In the genomic region with DNA sequence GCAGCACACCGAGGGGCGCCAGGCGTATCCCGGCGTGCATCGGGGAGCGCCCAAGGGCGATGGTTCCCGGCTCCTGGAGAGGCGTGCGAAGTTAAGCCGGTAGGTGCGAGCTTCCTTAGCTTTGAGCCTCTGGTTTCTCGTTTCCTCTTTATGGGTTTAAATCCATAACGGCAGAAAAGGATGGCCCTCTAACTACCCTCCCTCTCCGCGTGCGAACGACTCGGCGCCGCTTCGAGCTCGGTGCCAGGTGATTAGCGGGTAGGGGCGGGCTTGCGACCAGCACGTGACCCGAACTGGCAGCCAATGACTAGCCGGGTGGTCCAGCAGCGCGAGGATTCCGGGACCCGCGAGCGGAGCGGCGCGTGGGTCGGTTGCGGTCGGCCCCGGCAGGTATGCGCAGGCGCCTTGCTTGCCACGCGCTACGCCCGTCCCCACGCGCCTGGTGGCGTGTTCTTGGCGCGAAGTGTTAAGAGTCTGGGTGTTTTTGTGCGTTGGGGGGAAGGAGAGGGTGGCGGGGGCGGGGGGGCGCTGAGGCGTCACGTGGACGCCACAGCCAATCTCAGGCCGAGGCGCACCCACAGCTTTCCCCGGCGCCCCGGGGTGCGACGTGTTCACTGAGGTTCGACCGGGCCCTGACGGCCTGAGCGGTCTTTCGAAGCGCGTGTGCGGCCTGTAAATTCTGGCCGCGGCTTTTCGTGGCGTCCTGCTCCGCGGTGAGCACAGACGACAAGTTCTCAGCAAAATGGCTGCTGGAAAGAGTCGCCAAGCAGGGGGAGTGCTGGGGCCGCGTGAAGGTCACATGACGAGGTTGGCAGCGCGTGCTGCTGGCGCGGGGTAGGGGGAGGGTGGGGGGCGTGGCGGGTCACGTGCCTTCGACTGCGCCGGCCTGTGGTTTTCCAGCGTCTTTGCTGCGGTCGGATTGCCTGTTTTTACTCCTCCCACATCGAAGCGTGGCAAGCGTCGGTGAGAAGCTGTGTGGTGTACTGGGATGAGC, we compare ENCODE assay signal across 1 cellular context.
TF ChIP-seq lines count a peak whose summit lies in the region.

No MANE protein-coding gene starts in this region.

TF ChIP-seq in HepG2, 621 proteins besides CTCF, POLR2A, EP300 and RAD21 (continued from another document and continues in another):
- TF ChIP-seq ZBTB49 (CRISPR knock-in tag; IDR thresholded peaks at IDR 0.05; ENCODE audit: borderline replicate concordance) (no peak), RBM22 (optimal IDR thresholded peaks at IDR 0.05; ENCODE audit: low read length) (no peak), ZFP36 (IDR thresholded peaks at IDR 0.05; ENCODE audit: borderline replicate concordance, low read depth, low read length, partially characterized antibody) (no peak), ARID2 (CRISPR knock-in tag; IDR thresholded peaks at IDR 0.05; ENCODE audit: borderline replicate concordance) (peak; percentile 98), RXRA (CRISPR knock-in tag; IDR thresholded peaks at IDR 0.05) (peak; percentile 69; the same call in 1 of the 2 replicates), SNAI1 (CRISPR knock-in tag; IDR thresholded peaks at IDR 0.05; ENCODE audit: borderline replicate concordance) (peak; percentile 99), ZNF235 (CRISPR knock-in tag; IDR thresholded peaks at IDR 0.05; ENCODE audit: borderline replicate concordance) (peak; percentile 97), FOXO1 (CRISPR knock-in tag; IDR thresholded peaks at IDR 0.05) (no peak; the same call in 1 of the 2 replicates), ZNF280B (CRISPR knock-in tag; IDR thresholded peaks at IDR 0.05; ENCODE audit: borderline replicate concordance) (peak; percentile 99), ZNF121 (CRISPR knock-in tag; IDR thresholded peaks at IDR 0.05) (no peak), SP5 (CRISPR knock-in tag; IDR thresholded peaks at IDR 0.05; ENCODE audit: borderline replicate concordance, low read depth) (peak; percentile 30; the same call in 1 of the 2 replicates), PCBP1 (IDR thresholded peaks at IDR 0.05; ENCODE audit: borderline replicate concordance, low read depth, low read length) (peak; percentile 94), ZNF136 (CRISPR knock-in tag; IDR thresholded peaks at IDR 0.05; ENCODE audit: low read depth) (peak; percentile 96), ZNF484 (CRISPR knock-in tag; IDR thresholded peaks at IDR 0.05; ENCODE audit: borderline replicate concordance, low read depth) (peak; percentile 86), KAT2B (IDR thresholded peaks at IDR 0.05; ENCODE audit: borderline replicate concordance, low read depth, low read length) (no peak), AHR (CRISPR knock-in tag; IDR thresholded peaks at IDR 0.05) (peak; percentile 79), ELF4 (CRISPR knock-in tag; IDR thresholded peaks at IDR 0.05; ENCODE audit: borderline replicate concordance) (peak; percentile 50; the same call in 1 of the 2 replicates), MEIS2 (CRISPR knock-in tag; IDR thresholded peaks at IDR 0.05) (peak; percentile 95), RBAK (CRISPR knock-in tag; IDR thresholded peaks at IDR 0.05) (no peak), BRF2 (CRISPR knock-in tag; IDR thresholded peaks at IDR 0.05) (peak; percentile 97), ZSCAN20 (CRISPR knock-in tag; IDR thresholded peaks at IDR 0.05; ENCODE audit: borderline replicate concordance) (peak; percentile 87), ZNF850 (CRISPR knock-in tag; conservative IDR thresholded peaks at IDR 0.05) (no peak), PHF8 (CRISPR knock-in tag; IDR thresholded peaks at IDR 0.05) (peak; percentile 84), CREM (IDR thresholded peaks at IDR 0.05) (no peak; the same call in 1 of the 2 replicates), CREM (CRISPR knock-in tag; IDR thresholded peaks at IDR 0.05) (no peak), THYN1 (CRISPR knock-in tag; IDR thresholded peaks at IDR 0.05; ENCODE audit: borderline replicate concordance, low read depth) (peak; percentile 72; the same call in 1 of the 2 replicates), KLF9 (CRISPR knock-in tag; IDR thresholded peaks at IDR 0.05; ENCODE audit: low read depth) (no peak), ZNF530 (CRISPR knock-in tag; IDR thresholded peaks at IDR 0.05; ENCODE audit: low read depth) (peak; percentile 92), CC2D1A (CRISPR knock-in tag; IDR thresholded peaks at IDR 0.05) (peak; percentile 77; the same call in 1 of the 2 replicates), TCF7 (IDR thresholded peaks at IDR 0.05; ENCODE audit: low read depth) (no peak), POLR2AphosphoS5 (IDR thresholded peaks at IDR 0.05; ENCODE audit: low read depth, low read length) (peak; percentile 70), ZNF33A (CRISPR knock-in tag; IDR thresholded peaks at IDR 0.05; ENCODE audit: borderline replicate concordance) (0 out of 2 replicates have a peak, but pooled peaks have one; percentile 89), ZNF276 (CRISPR knock-in tag; IDR thresholded peaks at IDR 0.05; ENCODE audit: low read depth) (peak; percentile 99), NR0B2 (CRISPR knock-in tag; IDR thresholded peaks at IDR 0.05) (peak; percentile 98), THAP11 (CRISPR knock-in tag; IDR thresholded peaks at IDR 0.05) (peak; percentile 71), TEAD3 (CRISPR knock-in tag; optimal IDR thresholded peaks at IDR 0.05; ENCODE audit: borderline replicate concordance) (peak; percentile 53), ZNF563 (CRISPR knock-in tag; IDR thresholded peaks at IDR 0.05) (peak; percentile 99), IKZF4 (CRISPR knock-in tag; IDR thresholded peaks at IDR 0.05; ENCODE audit: borderline replicate concordance, low read depth, not compliant biosample characterization) (peak; percentile 98)
- TF ChIP-seq, protein P1, sequence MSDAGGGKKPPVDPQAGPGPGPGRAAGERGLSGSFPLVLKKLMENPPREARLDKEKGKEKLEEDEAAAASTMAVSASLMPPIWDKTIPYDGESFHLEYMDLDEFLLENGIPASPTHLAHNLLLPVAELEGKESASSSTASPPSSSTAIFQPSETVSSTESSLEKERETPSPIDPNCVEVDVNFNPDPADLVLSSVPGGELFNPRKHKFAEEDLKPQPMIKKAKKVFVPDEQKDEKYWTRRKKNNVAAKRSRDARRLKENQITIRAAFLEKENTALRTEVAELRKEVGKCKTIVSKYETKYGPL (CRISPR knock-in tag; IDR thresholded peaks at IDR 0.05) = peak; percentile 94
- TF ChIP-seq, protein P2, sequence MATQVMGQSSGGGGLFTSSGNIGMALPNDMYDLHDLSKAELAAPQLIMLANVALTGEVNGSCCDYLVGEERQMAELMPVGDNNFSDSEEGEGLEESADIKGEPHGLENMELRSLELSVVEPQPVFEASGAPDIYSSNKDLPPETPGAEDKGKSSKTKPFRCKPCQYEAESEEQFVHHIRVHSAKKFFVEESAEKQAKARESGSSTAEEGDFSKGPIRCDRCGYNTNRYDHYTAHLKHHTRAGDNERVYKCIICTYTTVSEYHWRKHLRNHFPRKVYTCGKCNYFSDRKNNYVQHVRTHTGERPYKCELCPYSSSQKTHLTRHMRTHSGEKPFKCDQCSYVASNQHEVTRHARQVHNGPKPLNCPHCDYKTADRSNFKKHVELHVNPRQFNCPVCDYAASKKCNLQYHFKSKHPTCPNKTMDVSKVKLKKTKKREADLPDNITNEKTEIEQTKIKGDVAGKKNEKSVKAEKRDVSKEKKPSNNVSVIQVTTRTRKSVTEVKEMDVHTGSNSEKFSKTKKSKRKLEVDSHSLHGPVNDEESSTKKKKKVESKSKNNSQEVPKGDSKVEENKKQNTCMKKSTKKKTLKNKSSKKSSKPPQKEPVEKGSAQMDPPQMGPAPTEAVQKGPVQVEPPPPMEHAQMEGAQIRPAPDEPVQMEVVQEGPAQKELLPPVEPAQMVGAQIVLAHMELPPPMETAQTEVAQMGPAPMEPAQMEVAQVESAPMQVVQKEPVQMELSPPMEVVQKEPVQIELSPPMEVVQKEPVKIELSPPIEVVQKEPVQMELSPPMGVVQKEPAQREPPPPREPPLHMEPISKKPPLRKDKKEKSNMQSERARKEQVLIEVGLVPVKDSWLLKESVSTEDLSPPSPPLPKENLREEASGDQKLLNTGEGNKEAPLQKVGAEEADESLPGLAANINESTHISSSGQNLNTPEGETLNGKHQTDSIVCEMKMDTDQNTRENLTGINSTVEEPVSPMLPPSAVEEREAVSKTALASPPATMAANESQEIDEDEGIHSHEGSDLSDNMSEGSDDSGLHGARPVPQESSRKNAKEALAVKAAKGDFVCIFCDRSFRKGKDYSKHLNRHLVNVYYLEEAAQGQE (IDR thresholded peaks at IDR 0.05; ENCODE audit: borderline replicate concordance in 1 of 2, low read depth in 1 of 2, low read length in 2 of 2) = no peak
- TF ChIP-seq, protein P3, sequence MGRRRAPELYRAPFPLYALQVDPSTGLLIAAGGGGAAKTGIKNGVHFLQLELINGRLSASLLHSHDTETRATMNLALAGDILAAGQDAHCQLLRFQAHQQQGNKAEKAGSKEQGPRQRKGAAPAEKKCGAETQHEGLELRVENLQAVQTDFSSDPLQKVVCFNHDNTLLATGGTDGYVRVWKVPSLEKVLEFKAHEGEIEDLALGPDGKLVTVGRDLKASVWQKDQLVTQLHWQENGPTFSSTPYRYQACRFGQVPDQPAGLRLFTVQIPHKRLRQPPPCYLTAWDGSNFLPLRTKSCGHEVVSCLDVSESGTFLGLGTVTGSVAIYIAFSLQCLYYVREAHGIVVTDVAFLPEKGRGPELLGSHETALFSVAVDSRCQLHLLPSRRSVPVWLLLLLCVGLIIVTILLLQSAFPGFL (CRISPR knock-in tag; IDR thresholded peaks at IDR 0.05) = no peak; the same call in 1 of the 2 replicates
- TF ChIP-seq, protein P4, sequence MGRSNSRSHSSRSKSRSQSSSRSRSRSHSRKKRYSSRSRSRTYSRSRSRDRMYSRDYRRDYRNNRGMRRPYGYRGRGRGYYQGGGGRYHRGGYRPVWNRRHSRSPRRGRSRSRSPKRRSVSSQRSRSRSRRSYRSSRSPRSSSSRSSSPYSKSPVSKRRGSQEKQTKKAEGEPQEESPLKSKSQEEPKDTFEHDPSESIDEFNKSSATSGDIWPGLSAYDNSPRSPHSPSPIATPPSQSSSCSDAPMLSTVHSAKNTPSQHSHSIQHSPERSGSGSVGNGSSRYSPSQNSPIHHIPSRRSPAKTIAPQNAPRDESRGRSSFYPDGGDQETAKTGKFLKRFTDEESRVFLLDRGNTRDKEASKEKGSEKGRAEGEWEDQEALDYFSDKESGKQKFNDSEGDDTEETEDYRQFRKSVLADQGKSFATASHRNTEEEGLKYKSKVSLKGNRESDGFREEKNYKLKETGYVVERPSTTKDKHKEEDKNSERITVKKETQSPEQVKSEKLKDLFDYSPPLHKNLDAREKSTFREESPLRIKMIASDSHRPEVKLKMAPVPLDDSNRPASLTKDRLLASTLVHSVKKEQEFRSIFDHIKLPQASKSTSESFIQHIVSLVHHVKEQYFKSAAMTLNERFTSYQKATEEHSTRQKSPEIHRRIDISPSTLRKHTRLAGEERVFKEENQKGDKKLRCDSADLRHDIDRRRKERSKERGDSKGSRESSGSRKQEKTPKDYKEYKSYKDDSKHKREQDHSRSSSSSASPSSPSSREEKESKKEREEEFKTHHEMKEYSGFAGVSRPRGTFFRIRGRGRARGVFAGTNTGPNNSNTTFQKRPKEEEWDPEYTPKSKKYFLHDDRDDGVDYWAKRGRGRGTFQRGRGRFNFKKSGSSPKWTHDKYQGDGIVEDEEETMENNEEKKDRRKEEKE (IDR thresholded peaks at IDR 0.05) = no peak
